Comparison of ENCODE assay signal across 17 cellular contexts in the genomic region with DNA sequence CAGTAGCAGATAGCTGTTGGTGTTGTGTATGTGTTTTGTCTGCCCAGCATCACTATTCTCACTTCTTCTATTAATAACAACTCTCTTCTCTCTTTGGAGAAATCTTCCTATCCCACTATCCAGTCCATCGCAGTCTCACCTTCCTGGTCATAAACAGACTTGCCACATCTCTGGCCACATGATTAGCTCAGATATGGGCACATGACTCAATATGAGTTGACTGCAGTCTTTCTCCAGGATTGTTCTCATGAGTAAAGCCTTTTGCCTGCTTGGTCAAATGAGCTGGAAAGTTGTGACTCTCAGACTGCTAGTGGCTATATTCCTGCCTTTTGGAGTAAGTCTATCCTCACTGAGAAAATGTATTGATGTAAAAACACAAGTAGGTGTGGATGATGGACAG. TPM values are rescaled to one million over a fixed set of nuclear protein-coding genes. Genes with fewer than 3 reads are reported as not detected.
DNase-seq lines count a peak whose midpoint lies in the region; ATAC-seq, FAIRE-seq and TF ChIP-seq lines count a peak whose summit lies in the region.
"Had no signal": no experiment of that assay in that cellular context is flagged by ENCODE, and none has a peak within 500 bp of the region (broad histone marks: within the 10 kb centered on the region; RNA-seq: fewer than 3 reads in every experiment).

No MANE protein-coding gene starts in this region.

- no peaks in the 10 kb centered on the region for H3K36me3 ChIP-seq in bronchial epithelial cell (ENCODE audit: control insufficient read depth, insufficient read depth, low read length)
- no peaks in the 10 kb centered on the region for H3K36me3 ChIP-seq in aorta (ENCODE audit: control insufficient read depth in 1 of 2, insufficient read depth in 2 of 2, low read length in 1 of 2)

- H3K27me3 ChIP-seq in bronchial epithelial cell (ENCODE audit: control insufficient read depth, insufficient read depth, low read length) (no peaks in the 10 kb centered on the region), aorta (ENCODE audit: control insufficient read depth in 1 of 2, insufficient read depth in 2 of 2, low read length in 1 of 2) (no peaks in the 10 kb centered on the region)

- ATAC-seq in aorta (ENCODE audit: low FRiP score), result no peak
- no peak for ATAC-seq in HG02642 (IDR thresholded peaks at IDR 0.05; ENCODE audit: poor library complexity, unreplicated experiment)
- no peak for ATAC-seq in esophagus mucosa
- ATAC-seq in HG02885 (IDR thresholded peaks at IDR 0.05; ENCODE audit: poor library complexity, unreplicated experiment), result no peak

- H3K4me3 ChIP-seq in bronchial epithelial cell (ENCODE audit: low read depth, low read length), result no peak overlapping the region
- no peak overlapping the region for H3K4me3 ChIP-seq in aorta (ENCODE audit: low read length in 2 of 2)
- H3K4me3 ChIP-seq: PC-9 had no signal

- H3K36me3 Mint-ChIP-seq in HFFc6 (ENCODE audit: low read depth), result no peaks in the 10 kb centered on the region
- H3K36me3 Mint-ChIP-seq: CD4-positive, CD25-positive, alpha-beta regulatory T cell had no signal

- no peak overlapping the region for H3K4me3 Mint-ChIP-seq in HFFc6
- H3K4me3 Mint-ChIP-seq: CD4-positive, CD25-positive, alpha-beta regulatory T cell had no signal

- peaks cover 9% of the 10 kb centered on the region for H3K27me3 Mint-ChIP-seq in HFFc6 (ENCODE audit: insufficient read depth)

- H3K9me3 ChIP-seq in aorta (ENCODE audit: control insufficient read depth, low read length), result no peaks in the 10 kb centered on the region

- FAIRE-seq in bronchial epithelial cell (lab: Jason Lieb, UNC), result no peak
- FAIRE-seq: GM12891 had no signal

- intact Hi-C loops in aorta (cut with DNase I), result loop anchor here (5.0 kb wide), 2 partner anchors 133 to 148 kb away; no protein-coding TSS in a partner anchor

- H3K27ac Mint-ChIP-seq in HFFc6, result no peak overlapping the region
- H3K27ac Mint-ChIP-seq: CD4-positive, CD25-positive, alpha-beta regulatory T cell had no signal

- DNase-seq in HFFc6, result peak; percentile 62
- peak; percentile 63 for DNase-seq in RKO (ENCODE audit: low spot score)
- peak; percentile 73 for DNase-seq in bronchial epithelial cell (ENCODE audit: low read depth)
- DNase-seq in kidney tubule cell (ENCODE audit: low spot score), result peak; percentile 71
- no peak for DNase-seq in aorta
- DNase-seq: CD4-positive, CD25-positive, alpha-beta regulatory T cell; DMS53; GOT3; NCI-H1048; NCI-H2227 treated with DMSO at 0.1 percent for 48 hours; NCI-H69; PC-9; Right ventricle myocardium superior had no signal

- no peaks in the 10 kb centered on the region for H3K9me3 Mint-ChIP-seq in HFFc6

- H3K4me1 Mint-ChIP-seq in HFFc6 (ENCODE audit: low read depth), result peaks cover 38% of the 10 kb centered on the region

- 93 to 96% methylated on average over 1 of the region's 1 CpG for WGBS in aorta, 2 donors

- no peak overlapping the region for H3K27ac ChIP-seq in aorta (ENCODE audit: low read depth in 1 of 2, low read length in 2 of 2)
- H3K27ac ChIP-seq: PC-9 had no signal

- no peaks in the 10 kb centered on the region for H3K4me1 ChIP-seq in aorta (ENCODE audit: control insufficient read depth in 1 of 2, insufficient read depth in 2 of 2, low read length in 2 of 2)

- no peak for TF ChIP-seq CTCF in HFFc6 (IDR thresholded peaks at IDR 0.05)
- TF ChIP-seq CTCF in bronchial epithelial cell (IDR thresholded peaks at IDR 0.05; ENCODE audit: insufficient read depth, low read length, severe bottlenecking), result no peak

RNA-seq across cellular contexts. Expression of a gene that starts 32.9 kb away (rescaled TPM):
- 1 to 10 TPM; 6.5 to 8.1 (median 7.0) TPM for total RNA-seq in HFFc6 (2021; fragmentation: NEBNext Ultra II Directional; extraction: Animal tissue kit (Norgen Biotek cat#: 25700))
- total RNA-seq in bronchial epithelial cell (11.6 and 14.7 TPM in 2 replicates), aorta (1 to 10 TPM; 7.0 to 9.4 TPM), esophagus mucosa (7.1 TPM)
- 1 to 10 TPM; 6.1 to 6.3 TPM for polyA plus RNA-seq in aorta

Comparison
In these comparisons a context has a peak if more than half of its experiments do, and no peak if none do; other contexts are left out.
1. DNase-seq: peak in HFFc6 (single experiment), RKO (single experiment), bronchial epithelial cell (single experiment) and kidney tubule cell (single experiment); none in aorta (0 of 2).